Comparison of ENCODE assay signal across 8 cellular contexts in genomic region chr9:127942152-127943010, GRCh38. TPM values are rescaled to one million over a fixed set of nuclear protein-coding genes. Genes with fewer than 3 reads are reported as not detected.
DNase-seq lines count a peak whose midpoint lies in the region; ATAC-seq, FAIRE-seq and TF ChIP-seq lines count a peak whose summit lies in the region.

No MANE protein-coding gene starts in this region.

- DNase-seq in KBM-7 = peak; percentile 58
- DNase-seq in SKM-1 treated with dmso at 0.1 percent for 144 hours (lab: John Stamatoyannopoulos, UW; ENCODE audit: unreplicated experiment) = peak; percentile 43
- peak; percentile 30 for DNase-seq in mammary epithelial cell
- DNase-seq in keratinocyte (ENCODE audit: low read depth, low spot score) = no peak
- peak; percentile 70 for DNase-seq in stimulated activated CD8-positive, alpha-beta memory T cell treated with anti-CD3 and anti-CD28 coated beads, Interleukin-4, amount 100 ng/mL, for 48 hours

- BruUV-seq in mammary epithelial cell (replicated peaks; lab: Mats Ljungman, UMichigan) = no TSS peak

- no peaks in the 10 kb centered on the region for H3K9me3 ChIP-seq in DOHH2 (ENCODE audit: control insufficient read depth, insufficient read depth, low read length)
- H3K9me3 ChIP-seq in mammary epithelial cell (replicated peaks; ENCODE audit: insufficient read depth, low read length) = no peaks in the 10 kb centered on the region
- H3K9me3 ChIP-seq in keratinocyte (ENCODE audit: control insufficient read depth, low read depth, low read length) = no peaks in the 10 kb centered on the region

- H3F3A ChIP-seq in DOHH2 (ENCODE audit: control insufficient read depth, insufficient read depth) = peaks cover 22% of the 10 kb centered on the region

- H3K79me2 ChIP-seq in DOHH2 (ENCODE audit: control insufficient read depth, low read length) = peaks cover 14% of the 10 kb centered on the region
- peaks cover 3% of the 10 kb centered on the region for H3K79me2 ChIP-seq in mammary epithelial cell (ENCODE audit: insufficient read depth, low read length)
- peaks cover 2% of the 10 kb centered on the region for H3K79me2 ChIP-seq in keratinocyte (ENCODE audit: control insufficient read depth, insufficient read depth, low read length)

- no peak for FAIRE-seq in keratinocyte (lab: Jason Lieb, UNC)

- 52% methylated on average over 11 of the region's 20 CpGs for WGBS in mammary epithelial cell (ENCODE audit: low coverage, missing lambda C conversion rate)

- H4K20me1 ChIP-seq in DOHH2 (ENCODE audit: control insufficient read depth, insufficient read depth, low read depth, low read length) (peaks cover 4% of the 10 kb centered on the region; the same call in 1 of the 2 replicates), mammary epithelial cell (ENCODE audit: insufficient read depth, low read length) (no peaks in the 10 kb centered on the region), keratinocyte (ENCODE audit: control insufficient read depth, extremely low read depth, insufficient read depth, low read length) (peaks cover 9% of the 10 kb centered on the region)

- no peak overlapping the region for H3K4me3 ChIP-seq in DOHH2 (ENCODE audit: low read length)
- H3K4me3 ChIP-seq in mammary epithelial cell (replicated peaks in 1 of 3; ENCODE audit: insufficient read depth in 1 of 3, low read depth in 2 of 3, low read length in 3 of 3) = no peak overlapping the region
- no peak overlapping the region for H3K4me3 ChIP-seq in keratinocyte (ENCODE audit: control insufficient read depth in 2 of 3, extremely low read depth in 1 of 3, insufficient read depth in 2 of 3, low read depth in 1 of 3, low read length in 3 of 3)

- intact Hi-C loops in mammary epithelial cell (cut with micrococcal nuclease) = loop anchor here (1.0 kb wide), 4 partner anchors 37 to 175 kb away; no protein-coding TSS in a partner anchor

- TF ChIP-seq CTCF in DOHH2 (IDR thresholded peaks at IDR 0.05; ENCODE audit: low read depth, low read length, poor library complexity, severe bottlenecking) = peak; percentile 96
- TF ChIP-seq CTCF in mammary epithelial cell (conservative IDR thresholded peaks at IDR 0.05 in 1 of 2, IDR thresholded peaks at IDR 0.05 in 1 of 2; ENCODE audit: extremely low read depth in 1 of 2, insufficient read depth in 1 of 2, low read depth in 1 of 2, low read length in 2 of 2) = peak; percentile 85 to 88
- peak in 2 of 3 experiments; percentile 87 to 91 for TF ChIP-seq CTCF in keratinocyte (optimal IDR thresholded peaks at IDR 0.05 in 1 of 3, IDR thresholded peaks at IDR 0.05 in 1 of 3, conservative IDR thresholded peaks at IDR 0.05 in 1 of 3; ENCODE audit: extremely low read depth in 1 of 3, insufficient read depth in 2 of 3, low read length in 3 of 3)

- H3K27ac ChIP-seq in DOHH2 (ENCODE audit: low read depth, low read length) (no peak overlapping the region), mammary epithelial cell (ENCODE audit: insufficient read depth, low read depth, low read length) (no peak overlapping the region), keratinocyte (ENCODE audit: control insufficient read depth, insufficient read depth, low read length) (no peak overlapping the region)

- no peaks in the 10 kb centered on the region for H3K9me2 ChIP-seq in DOHH2 (replicated peaks; ENCODE audit: control insufficient read depth, low read length)

- no peak for ATAC-seq in GM18873 (IDR thresholded peaks at IDR 0.05; ENCODE audit: low FRiP score, unreplicated experiment)
- no peak for ATAC-seq in GM18502 (IDR thresholded peaks at IDR 0.05; ENCODE audit: poor library complexity, unreplicated experiment)

- H3K4me2 ChIP-seq in DOHH2 (ENCODE audit: low read length) (no peak overlapping the region), mammary epithelial cell (ENCODE audit: insufficient read depth, low read depth, low read length) (no peak overlapping the region), keratinocyte (ENCODE audit: control insufficient read depth, extremely low read depth, insufficient read depth, low read depth, low read length) (no peak overlapping the region)

- in situ Hi-C loops in KBM-7 (cut with MboI; ENCODE audit: low pct_unique_long_range_greater_than_20kb, low sequenced_read_pairs) (no loop called here), mammary epithelial cell (cut with MboI; ENCODE audit: low sequenced_read_pairs in 2 of 2) (no loop called here)

- dilution Hi-C loops in mammary epithelial cell (cut with HindIII; ENCODE audit: low sequenced_read_pairs) (no loop called here), keratinocyte (cut with MboI; ENCODE audit: extremely low pct_ligation_motif_present, low sequenced_read_pairs) (loop anchor here (25.0 kb wide), 1 partner anchor 120 kb away; the partner anchor contains the start of genes NAIF1 and SLC25A25)

- no peak overlapping the region for H2AFZ ChIP-seq in mammary epithelial cell (ENCODE audit: low read depth, low read length)
- no peak overlapping the region for H2AFZ ChIP-seq in keratinocyte (ENCODE audit: control insufficient read depth, low read length)

- no peaks in the 10 kb centered on the region for H3K27me3 ChIP-seq in DOHH2 (ENCODE audit: control insufficient read depth, low read length)
- no peaks in the 10 kb centered on the region for H3K27me3 ChIP-seq in mammary epithelial cell (ENCODE audit: insufficient read depth, low read length)
- H3K27me3 ChIP-seq in keratinocyte (ENCODE audit: control insufficient read depth, extremely low read depth, insufficient read depth, low read length) = no peaks in the 10 kb centered on the region

- H3K4me1 ChIP-seq in DOHH2 (ENCODE audit: control insufficient read depth, low read length) (peaks cover 41% of the 10 kb centered on the region), mammary epithelial cell (ENCODE audit: insufficient read depth, low read length) (peaks cover 5% of the 10 kb centered on the region), keratinocyte (ENCODE audit: control insufficient read depth, extremely low read depth, insufficient read depth, low read length) (peaks cover 8% of the 10 kb centered on the region)

- H3K9ac ChIP-seq in mammary epithelial cell (ENCODE audit: insufficient read depth, low read length) = no peak overlapping the region
- H3K9ac ChIP-seq in keratinocyte (ENCODE audit: control insufficient read depth, extremely low read depth, insufficient read depth, low read length) = no peak overlapping the region

- CTCF ChIA-PET in mammary epithelial cell (lab: Charles Lee; ENCODE audit: low non-redundant PET) = interaction anchor here (0.6 to 0.9 kb wide), 8 partner anchors 14 to 207 kb away, joined by 3 to 10 read pairs (median 4); partner anchors contain the start of gene TOR2A

- H3K9me1 ChIP-seq in keratinocyte (ENCODE audit: control insufficient read depth, extremely low read depth, insufficient read depth, low read length) = no peaks in the 10 kb centered on the region

- peaks cover 72% of the 10 kb centered on the region for H3K36me3 ChIP-seq in DOHH2 (ENCODE audit: control insufficient read depth, low read length)
- H3K36me3 ChIP-seq in mammary epithelial cell (ENCODE audit: insufficient read depth, low read length) = peaks cover 9% of the 10 kb centered on the region
- H3K36me3 ChIP-seq in keratinocyte (ENCODE audit: control insufficient read depth in 2 of 2, extremely low read depth in 1 of 2, insufficient read depth in 2 of 2, low read length in 2 of 2) = peaks cover 5 to 10% of the 10 kb centered on the region in 2 experiments

RNA-seq across cellular contexts. Expression of gene DPM2, which starts 4.7 kb away (rescaled TPM):
- 10 to 100 TPM; 10.0 to 48.7 TPM for total RNA-seq in mammary epithelial cell
- polyA plus RNA-seq in mammary epithelial cell = 45.2 TPM
- 74.8 TPM for polyA minus RNA-seq in mammary epithelial cell
- polyA plus RNA-seq in keratinocyte = 31.1 to 35.4 TPM (median 34.7 TPM) in 3 replicates
- 4.3 TPM for polyA plus RNA-seq in keratinocyte (2011; ENCODE audit: low read depth)
- 30.4 and 34.1 TPM in 2 replicates for polyA plus RNA-seq in keratinocyte (2011; cell fraction: cytosol; rRNA removed)
- 31.3 and 35.3 TPM in 2 replicates for polyA plus RNA-seq in keratinocyte (2011; cell fraction: nucleus; rRNA removed)
- polyA plus RNA-seq in keratinocyte (2012; ENCODE audit: low replicate concordance) = 30.8 and 33.4 TPM in 2 replicates
- 30.5 to 46.0 TPM (median 35.2 TPM) in 3 replicates for polyA minus RNA-seq in keratinocyte
- polyA minus RNA-seq in keratinocyte (2011; cell fraction: cytosol; rRNA and poly(A)+ RNA removed) = 42.6 TPM
- polyA minus RNA-seq in keratinocyte (2011; cell fraction: nucleus; rRNA and poly(A)+ RNA removed) = 9.5 and 11.2 TPM in 2 replicates

RNA-seq across cellular contexts. Expression of gene PIP5KL1, which starts 11.8 kb away (rescaled TPM):
- 10 to 100 TPM in 1 of 2 donors, 1 to 10 TPM in 1; 6.7 to 11.8 TPM for total RNA-seq in mammary epithelial cell
- polyA plus RNA-seq in mammary epithelial cell (4.4 TPM), keratinocyte (2.4 to 5.2 TPM (median 4.4 TPM) in 3 replicates)
- polyA minus RNA-seq in mammary epithelial cell (0.41 TPM), keratinocyte (0.76 to 2.2 TPM (median 0.83 TPM) in 3 replicates)
- polyA plus RNA-seq in keratinocyte (2011; ENCODE audit: low read depth) = 2.0 TPM
- 1.1 and 2.7 TPM in 2 replicates for polyA plus RNA-seq in keratinocyte (2011; cell fraction: cytosol; rRNA removed)
- polyA plus RNA-seq in keratinocyte (2011; cell fraction: nucleus; rRNA removed) = 9.0 and 9.9 TPM in 2 replicates
- polyA plus RNA-seq in keratinocyte (2012; ENCODE audit: low replicate concordance) = 3.0 and 4.5 TPM in 2 replicates
- polyA minus RNA-seq in keratinocyte (2011; cell fraction: cytosol; rRNA and poly(A)+ RNA removed) = 4.4 TPM
- polyA minus RNA-seq in keratinocyte (2011; cell fraction: nucleus; rRNA and poly(A)+ RNA removed) = 3.0 and 3.1 TPM in 2 replicates

RNA-seq across cellular contexts. Expression of gene ST6GALNAC4, which starts 25.5 kb away (rescaled TPM):
- 10 to 100 TPM; 14.3 to 19.6 TPM for total RNA-seq in mammary epithelial cell
- polyA plus RNA-seq in mammary epithelial cell (21.9 TPM), keratinocyte (5.8 to 10.8 TPM (median 8.9 TPM) in 3 replicates)
- polyA minus RNA-seq in mammary epithelial cell (50.2 TPM), keratinocyte (9.4 to 13.1 TPM (median 11.6 TPM) in 3 replicates)
- 2.5 TPM for polyA plus RNA-seq in keratinocyte (2011; ENCODE audit: low read depth)
- 5.6 and 14.0 TPM in 2 replicates for polyA plus RNA-seq in keratinocyte (2011; cell fraction: cytosol; rRNA removed)
- 4.1 and 8.4 TPM in 2 replicates for polyA plus RNA-seq in keratinocyte (2011; cell fraction: nucleus; rRNA removed)
- 3.2 and 11.6 TPM in 2 replicates for polyA plus RNA-seq in keratinocyte (2012; ENCODE audit: low replicate concordance)
- 47.4 TPM for polyA minus RNA-seq in keratinocyte (2011; cell fraction: cytosol; rRNA and poly(A)+ RNA removed)
- 5.1 and 6.7 TPM in 2 replicates for polyA minus RNA-seq in keratinocyte (2011; cell fraction: nucleus; rRNA and poly(A)+ RNA removed)

RNA-seq across cellular contexts. Expression of gene EEIG1, which starts 38.4 kb away (rescaled TPM):
- total RNA-seq in mammary epithelial cell = 10 to 100 TPM; 23.0 to 29.3 TPM
- 17.1 TPM for polyA plus RNA-seq in mammary epithelial cell
- polyA minus RNA-seq in mammary epithelial cell = 11.3 TPM
- polyA plus RNA-seq in keratinocyte = 3.7 to 8.6 TPM (median 7.0 TPM) in 3 replicates
- 7.3 TPM for polyA plus RNA-seq in keratinocyte (2011; ENCODE audit: low read depth)
- polyA plus RNA-seq in keratinocyte (2011; cell fraction: cytosol; rRNA removed) = 6.1 and 15.3 TPM in 2 replicates
- polyA plus RNA-seq in keratinocyte (2011; cell fraction: nucleus; rRNA removed) = 14.2 and 16.9 TPM in 2 replicates
- polyA plus RNA-seq in keratinocyte (2012; ENCODE audit: low replicate concordance) = 11.2 and 32.3 TPM in 2 replicates
- polyA minus RNA-seq in keratinocyte = 4.9 to 22.6 TPM (median 11.4 TPM) in 3 replicates
- 5.0 TPM for polyA minus RNA-seq in keratinocyte (2011; cell fraction: cytosol; rRNA and poly(A)+ RNA removed)
- polyA minus RNA-seq in keratinocyte (2011; cell fraction: nucleus; rRNA and poly(A)+ RNA removed) = 3.8 and 8.9 TPM in 2 replicates

RNA-seq across cellular contexts. Expression of gene ST6GALNAC6, which starts 43.0 kb away (rescaled TPM):
- 10 to 100 TPM; 28.8 to 29.5 TPM for total RNA-seq in mammary epithelial cell
- polyA plus RNA-seq in mammary epithelial cell (26.6 TPM), keratinocyte (20.1 to 55.8 TPM (median 21.1 TPM) in 3 replicates)
- polyA minus RNA-seq in mammary epithelial cell (14.6 TPM), keratinocyte (40.2 to 78.3 TPM (median 46.2 TPM) in 3 replicates)
- 4.2 TPM for polyA plus RNA-seq in keratinocyte (2011; ENCODE audit: low read depth)
- polyA plus RNA-seq in keratinocyte (2011; cell fraction: cytosol; rRNA removed) = 27.9 and 43.7 TPM in 2 replicates
- polyA plus RNA-seq in keratinocyte (2011; cell fraction: nucleus; rRNA removed) = 35.1 and 46.6 TPM in 2 replicates
- 20.0 and 24.9 TPM in 2 replicates for polyA plus RNA-seq in keratinocyte (2012; ENCODE audit: low replicate concordance)
- polyA minus RNA-seq in keratinocyte (2011; cell fraction: cytosol; rRNA and poly(A)+ RNA removed) = 25.1 TPM
- polyA minus RNA-seq in keratinocyte (2011; cell fraction: nucleus; rRNA and poly(A)+ RNA removed) = 9.2 and 11.3 TPM in 2 replicates
